Comparison of ENCODE assay signal across 1 cellular context in the genomic region with DNA sequence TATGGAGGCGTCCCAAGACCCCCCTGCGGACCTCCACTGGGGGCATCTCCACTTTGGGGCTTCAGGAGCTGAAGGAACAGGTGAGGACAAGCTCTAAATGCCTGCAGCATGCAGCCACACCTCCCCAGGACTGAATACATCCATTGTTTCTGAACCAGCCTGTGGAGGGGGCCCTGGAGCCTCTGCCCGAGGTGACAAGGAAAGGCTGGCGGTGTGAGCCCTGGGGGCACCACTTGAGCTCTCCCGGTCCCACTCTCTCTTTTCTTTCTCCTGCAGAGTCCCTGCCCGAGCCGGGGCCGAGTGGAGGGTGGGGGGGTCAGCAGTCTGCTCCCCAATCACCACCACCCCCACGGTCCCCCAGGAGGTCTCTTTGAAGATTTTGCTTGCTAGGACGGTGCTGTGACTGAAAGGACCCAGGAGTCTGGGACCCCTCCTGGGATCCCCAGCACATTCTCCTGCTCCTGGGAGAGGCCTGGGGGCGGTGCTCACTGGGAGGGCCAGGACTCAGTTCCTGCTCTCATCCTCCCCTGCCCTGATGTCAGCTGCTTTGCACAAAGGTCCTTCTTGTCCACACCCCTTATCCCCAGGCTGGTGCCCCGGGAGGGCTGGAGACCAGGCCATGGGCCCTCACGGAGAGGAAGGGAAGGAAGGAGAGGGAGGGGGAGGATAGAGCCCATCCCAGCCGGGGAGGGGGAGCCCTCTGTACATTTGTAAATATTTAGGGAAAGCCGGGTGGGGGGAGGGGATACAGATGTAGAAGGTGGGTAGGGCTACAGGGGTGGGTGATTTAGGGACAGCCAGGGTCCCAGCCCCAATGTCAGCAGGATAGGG.
A peak's percentile ranks its signal among the peaks of the same experiment; 100 is the strongest.
TF ChIP-seq lines count a peak whose summit lies in the region.

No MANE protein-coding gene starts in this region.

TF ChIP-seq in IMR-90, 13 proteins besides CTCF, POLR2A, EP300 and RAD21:
- TF ChIP-seq BHLHE40 (IDR thresholded peaks at IDR 0.05; ENCODE audit: low read depth, low read length): no peak
- peak; percentile 20; the same call in 1 of the 2 replicates for TF ChIP-seq MAZ (IDR thresholded peaks at IDR 0.05; ENCODE audit: borderline replicate concordance, low read depth, low read length)
